16 cellular contexts compared by ENCODE assay signal in genomic region chr4:131348258-131348657, GRCh38.
DNase-seq lines count a peak whose midpoint lies in the region; ATAC-seq and FAIRE-seq lines count a peak whose summit lies in the region.
"Had no signal": no experiment of that assay in that cellular context is flagged by ENCODE, and none has a peak within 500 bp of the region (broad histone marks: within the 10 kb centered on the region; RNA-seq: fewer than 3 reads in every experiment).

No MANE protein-coding gene starts in this region.

- ATAC-seq in HG02678 (IDR thresholded peaks at IDR 0.05; ENCODE audit: unreplicated experiment) (peak; percentile 87), HG03442 (IDR thresholded peaks at IDR 0.05; ENCODE audit: unreplicated experiment) (peak; percentile 66)
- no peak for ATAC-seq in activated naive CD4-positive, alpha-beta T cell treated with anti-CD3 and anti-CD28 coated beads, Interleukin-2, amount 50 U/mL, for 72 hours
- ATAC-seq: activated naive CD8-positive, alpha-beta T cell treated with anti-CD3 and anti-CD28 coated beads, Interleukin-2, amount 50 U/mL, for 24 hours; psoas muscle had no signal

- peaks cover 6 to 10% of the 10 kb centered on the region in 2 donors for H3K9me3 Mint-ChIP-seq in activated naive CD4-positive, alpha-beta T cell treated with anti-CD3 and anti-CD28 coated beads, Interleukin-2, amount 50 U/mL, for 72 hours

- peaks cover 0 to 4% of the 10 kb centered on the region in 2 donors for H3K36me3 Mint-ChIP-seq in activated naive CD4-positive, alpha-beta T cell treated with anti-CD3 and anti-CD28 coated beads, Interleukin-2, amount 50 U/mL, for 72 hours

- H3K27ac Mint-ChIP-seq in activated naive CD4-positive, alpha-beta T cell treated with anti-CD3 and anti-CD28 coated beads, Interleukin-2, amount 50 U/mL, for 72 hours, result no peak overlapping the region
- H3K27ac Mint-ChIP-seq: activated naive CD8-positive, alpha-beta T cell treated with anti-CD3 and anti-CD28 coated beads, Interleukin-2, amount 50 U/mL, for 24 hours had no signal

- DNase-seq in ELR (ENCODE audit: low read depth), result peak; percentile 13
- DNase-seq in GM19239 (ENCODE audit: insufficient read length, low spot score), result no peak
- DNase-seq in activated naive CD4-positive, alpha-beta T cell treated with anti-CD3 and anti-CD28 coated beads, Interleukin-2, amount 50 U/mL, for 72 hours (ENCODE audit: low spot score in 2 of 2), result no peak
- DNase-seq in 8988T, result no peak
- DNase-seq in DMS 273 treated with DMSO at 0.1 percent for 48 hours (lab: John Stamatoyannopoulos, UW), result no peak
- no peak for DNase-seq in NCI-H1694 (lab: John Stamatoyannopoulos, UW)
- DNase-seq: activated CD4-positive, CD25-positive, alpha-beta regulatory T cell; activated naive CD8-positive, alpha-beta T cell treated with anti-CD3 and anti-CD28 coated beads, Interleukin-2, amount 50 U/mL, for 24 hours; Caco-2; IMR-90; NCI-H524; psoas muscle had no signal

- FAIRE-seq in GM19239 (lab: Jason Lieb, UNC), result peak; percentile 18
- FAIRE-seq: kidney, RCC 7860 had no signal

Comparison
In these comparisons a context has a peak if more than half of its experiments do, and no peak if none do; other contexts are left out.
1. ATAC-seq: peak in HG02678 (single experiment) and HG03442 (single experiment); none in activated naive CD4-positive, alpha-beta T cell treated with anti-CD3 and anti-CD28 coated beads, Interleukin-2, amount 50 U/mL, for 72 hours (0 of 2).